1 cellular context compared by ENCODE assay signal in genomic region chr7:154832557-154833138, GRCh38.
TF ChIP-seq lines count a peak whose summit lies in the region.

No MANE protein-coding gene starts in this region.

TF ChIP-seq in GM23338, 12 proteins besides CTCF, POLR2A, EP300 and RAD21 (continued from another document):
- TF ChIP-seq ZNF462 (CRISPR knock-in tag; IDR thresholded peaks at IDR 0.05) (no peak), ZNF114 (CRISPR knock-in tag; IDR thresholded peaks at IDR 0.05) (no peak), ETS1 (IDR thresholded peaks at IDR 0.05) (no peak)
